9 cellular contexts compared by ENCODE assay signal in the genomic region with DNA sequence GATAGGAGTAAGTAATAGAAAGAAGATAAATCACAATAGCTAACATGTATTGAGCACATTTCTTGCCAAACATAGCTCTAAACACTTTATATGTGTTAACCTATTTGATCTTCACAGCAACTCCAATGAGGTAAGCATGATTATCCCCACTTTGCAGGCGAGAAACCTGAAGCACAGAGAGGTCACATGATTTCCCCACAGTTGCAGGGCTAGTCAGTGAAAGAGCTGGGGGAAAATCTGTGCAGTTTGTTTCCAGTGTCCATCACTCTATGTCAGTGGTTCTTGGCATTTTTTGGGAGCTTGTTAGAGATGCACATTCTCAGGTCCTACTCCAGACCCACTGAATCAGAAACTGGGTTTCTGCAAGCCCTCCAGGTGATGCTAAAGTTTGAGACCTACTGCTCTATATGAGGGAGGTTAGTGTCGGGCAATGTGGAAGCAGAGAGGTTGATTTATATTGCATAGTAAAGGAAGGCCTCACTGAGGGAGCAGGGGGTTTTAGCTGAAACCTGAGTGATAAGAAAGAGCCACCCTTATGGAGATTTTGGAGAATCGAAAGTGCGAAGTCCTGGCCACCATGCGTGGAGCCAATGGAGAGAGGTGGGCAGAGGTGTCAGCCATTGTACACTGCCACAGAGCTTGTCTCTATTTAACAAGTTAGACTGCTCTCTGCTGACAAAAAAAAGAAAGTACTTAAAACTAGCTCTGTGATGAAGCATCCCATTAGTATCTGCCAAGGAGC. TPM values are rescaled to one million over a fixed set of nuclear protein-coding genes. Genes with fewer than 3 reads are reported as not detected.
DNase-seq lines count a peak whose midpoint lies in the region; ATAC-seq and TF ChIP-seq lines count a peak whose summit lies in the region.
"Had no signal": no experiment of that assay in that cellular context is flagged by ENCODE, and none has a peak within 500 bp of the region (broad histone marks: within the 10 kb centered on the region; RNA-seq: fewer than 3 reads in every experiment).

No MANE protein-coding gene starts in this region.

- no peaks in the 10 kb centered on the region for H3K9me3 Mint-ChIP-seq in activated CD4-positive, alpha-beta T cell treated with anti-CD3 and anti-CD28 coated beads for 36 hours (ENCODE audit: low read depth)

- H3K4me1 Mint-ChIP-seq in activated CD4-positive, alpha-beta T cell treated with anti-CD3 and anti-CD28 coated beads for 36 hours: peaks cover 10% of the 10 kb centered on the region

- H3K4me3 Mint-ChIP-seq in activated CD4-positive, alpha-beta T cell treated with anti-CD3 and anti-CD28 coated beads for 36 hours: no peak overlapping the region

- peaks cover 33 to 58% of the 10 kb centered on the region in 2 experiments for H3K36me3 ChIP-seq in HEK293 (ENCODE audit: control insufficient read depth in 2 of 2, insufficient read depth in 1 of 2, low read length in 2 of 2)
- no peaks in the 10 kb centered on the region for H3K36me3 ChIP-seq in transverse colon

- H3K27ac ChIP-seq in HEK293 (ENCODE audit: extremely low read depth, low read depth, low read length): no peak overlapping the region
- H3K27ac ChIP-seq in transverse colon: no peak overlapping the region
- H3K27ac ChIP-seq: pancreas had no signal

- no peak for TF ChIP-seq POLR2A in transverse colon (IDR thresholded peaks at IDR 0.05)

- H3K4me1 ChIP-seq in HEK293 (ENCODE audit: control insufficient read depth, insufficient read depth, low read length) (no peaks in the 10 kb centered on the region), transverse colon (no peaks in the 10 kb centered on the region)
- H3K4me1 ChIP-seq: pancreas had no signal

- 75 to 79% methylated on average over 4 to 5 of the region's 5 CpGs for WGBS in transverse colon (ENCODE audit: low coverage in 1 of 2), 2 donors

- peak; percentile 84 for ATAC-seq in activated CD4-positive, alpha-beta T cell treated with anti-CD3 and anti-CD28 coated beads for 36 hours
- peak; percentile 49 for ATAC-seq in esophagus mucosa

- intact Hi-C loops in activated CD4-positive, alpha-beta T cell treated with anti-CD3 and anti-CD28 coated beads for 36 hours (cut with DNase I, micrococcal nuclease): loop anchor here (1.0 kb wide), 2 partner anchors 68 to 82 kb away; no protein-coding TSS in a partner anchor
- intact Hi-C loops in transverse colon (cut with DNase I; ENCODE audit: low total_unique reads): no loop called here

- H3K27me3 Mint-ChIP-seq in activated CD4-positive, alpha-beta T cell treated with anti-CD3 and anti-CD28 coated beads for 36 hours: no peaks in the 10 kb centered on the region

- CTCF ChIA-PET in activated CD4-positive, alpha-beta T cell treated with anti-CD3 and anti-CD28 coated beads for 36 hours (lab: Charles Lee): interaction anchor here (0.7 to 4.4 kb wide), 12 partner anchors 8 to 299 kb away, joined by 3 to 44 read pairs (median 3); no protein-coding TSS in a partner anchor
- CTCF ChIA-PET in HEK293 (lab: Yijun Ruan, JAX): interaction anchor here (0.5 to 6.1 kb wide), 5 partner anchors 10 to 314 kb away, joined by 3 to 59 read pairs (median 3); no protein-coding TSS in a partner anchor

- in situ Hi-C loops in transverse colon (cut with MboI; ENCODE audit: low pct_ligation_motif_present in 1 of 4, low pct_unique_long_range_greater_than_20kb in 1 of 4, low sequenced_read_pairs in 3 of 4): loop anchor here in 1 of 4 donors (5.0 to 25.0 kb wide), 2 partner anchors 80 to 240 kb away; no protein-coding TSS in a partner anchor

- H3K9me3 ChIP-seq in HEK293 (ENCODE audit: control insufficient read depth, insufficient read depth, low read depth, low read length) (no peaks in the 10 kb centered on the region), transverse colon (no peaks in the 10 kb centered on the region)
- H3K9me3 ChIP-seq: pancreas had no signal

- no peak for TF ChIP-seq EP300 in transverse colon (IDR thresholded peaks at IDR 0.05; ENCODE audit: low read depth)

- H3K27ac Mint-ChIP-seq in activated CD4-positive, alpha-beta T cell treated with anti-CD3 and anti-CD28 coated beads for 36 hours: peak overlapping the region; percentile 70

- peak; percentile 21 for DNase-seq in activated CD4-positive, alpha-beta T cell treated with anti-CD3 and anti-CD28 coated beads for 36 hours
- DNase-seq in activated CD4-positive, alpha-beta T cell treated with anti-CD3 and anti-CD28 coated beads, Interleukin-2, amount 50 U/mL, for 1 hour: no peak
- DNase-seq in NOMO-1 treated with DMSO at 0.1 percent for 48 hours (lab: John Stamatoyannopoulos, UW; ENCODE audit: unreplicated experiment) (peak; percentile 66), transverse colon (no peak), NCI-H1436 (lab: John Stamatoyannopoulos, UW) (no peak)
- DNase-seq in effector CD8-positive, alpha-beta T cell (lab: John Stamatoyannopoulos, UW): no peak
- DNase-seq: pancreas had no signal

- POLR2A ChIA-PET in activated CD4-positive, alpha-beta T cell treated with anti-CD3 and anti-CD28 coated beads for 36 hours (lab: Charles Lee): interaction anchor here (0.9 to 1.0 kb wide), 2 partner anchors 33 to 85 kb away, joined by 5 to 6 read pairs; no protein-coding TSS in a partner anchor
- POLR2A ChIA-PET in HEK293 (lab: Yijun Ruan, JAX): no interaction called here

- H3K4me3 ChIP-seq in HEK293 (ENCODE audit: low read depth, low read length) (no peak overlapping the region), transverse colon (no peak overlapping the region)
- H3K4me3 ChIP-seq: pancreas had no signal

- TF ChIP-seq CTCF in HEK293 (tag by site-specific recombination; IDR thresholded peaks at IDR 0.05): no peak
- TF ChIP-seq CTCF in transverse colon (IDR thresholded peaks at IDR 0.05): peak in 3 of 5 experiments; percentile 17 to 24 (median 18)

- H3K36me3 Mint-ChIP-seq in activated CD4-positive, alpha-beta T cell treated with anti-CD3 and anti-CD28 coated beads for 36 hours (ENCODE audit: low read depth): no peaks in the 10 kb centered on the region

- H3K27me3 ChIP-seq in transverse colon: no peaks in the 10 kb centered on the region
- H3K27me3 ChIP-seq: pancreas had no signal

TF ChIP-seq in HEK293, 187 proteins besides CTCF, POLR2A, EP300 and RAD21:
- TF ChIP-seq ZNF302 (tag by site-specific recombination; IDR thresholded peaks at IDR 0.05; ENCODE audit: low read depth) (no peak), ZNF654 (tag by site-specific recombination; IDR thresholded peaks at IDR 0.05; ENCODE audit: low read depth) (peak; percentile 18; the same call in 1 of the 2 replicates)

RNA-seq across cellular contexts. Expression of a gene that starts 20.9 kb away (rescaled TPM):
- total RNA-seq in activated CD4-positive, alpha-beta T cell treated with anti-CD3 and anti-CD28 coated beads for 36 hours: under 1 TPM; 0.16 to 0.23 TPM
- total RNA-seq in esophagus mucosa (0.36 TPM), transverse colon (1 to 10 TPM in 2 of 4 donors, not detected in 2; 1.9 to 7.6 TPM)

RNA-seq across cellular contexts. Expression of a gene that starts 30.5 kb away (rescaled TPM):
- 10 to 100 TPM; 32.9 to 43.5 TPM for total RNA-seq in activated CD4-positive, alpha-beta T cell treated with anti-CD3 and anti-CD28 coated beads for 36 hours
- total RNA-seq in esophagus mucosa: 0.52 TPM
- 100 to 1,000 TPM in 2 of 4 donors, 10 to 100 TPM in 2; 15.7 to 133 (median 82.7) TPM for total RNA-seq in transverse colon

Comparison
In these comparisons a context has a peak if more than half of its experiments do, and no peak if none do; other contexts are left out.
1. DNase-seq: peak in activated CD4-positive, alpha-beta T cell treated with anti-CD3 and anti-CD28 coated beads for 36 hours (single experiment) and NOMO-1 treated with DMSO at 0.1 percent for 48 hours (single experiment); none in activated CD4-positive, alpha-beta T cell treated with anti-CD3 and anti-CD28 coated beads, Interleukin-2, amount 50 U/mL, for 1 hour (single experiment), transverse colon (single experiment), NCI-H1436 (single experiment) and effector CD8-positive, alpha-beta T cell (single experiment).
2. RNA of a gene that starts 30.5 kb away (total RNA-seq): 15.7 to 133 TPM in transverse colon and 32.9 to 43.5 TPM in activated CD4-positive, alpha-beta T cell treated with anti-CD3 and anti-CD28 coated beads for 36 hours; 0.52 TPM in esophagus mucosa (single experiment); every median in the first group is over 10 times any median in the second.